Comparison of ENCODE assay signal across 8 cellular contexts in the genomic region with DNA sequence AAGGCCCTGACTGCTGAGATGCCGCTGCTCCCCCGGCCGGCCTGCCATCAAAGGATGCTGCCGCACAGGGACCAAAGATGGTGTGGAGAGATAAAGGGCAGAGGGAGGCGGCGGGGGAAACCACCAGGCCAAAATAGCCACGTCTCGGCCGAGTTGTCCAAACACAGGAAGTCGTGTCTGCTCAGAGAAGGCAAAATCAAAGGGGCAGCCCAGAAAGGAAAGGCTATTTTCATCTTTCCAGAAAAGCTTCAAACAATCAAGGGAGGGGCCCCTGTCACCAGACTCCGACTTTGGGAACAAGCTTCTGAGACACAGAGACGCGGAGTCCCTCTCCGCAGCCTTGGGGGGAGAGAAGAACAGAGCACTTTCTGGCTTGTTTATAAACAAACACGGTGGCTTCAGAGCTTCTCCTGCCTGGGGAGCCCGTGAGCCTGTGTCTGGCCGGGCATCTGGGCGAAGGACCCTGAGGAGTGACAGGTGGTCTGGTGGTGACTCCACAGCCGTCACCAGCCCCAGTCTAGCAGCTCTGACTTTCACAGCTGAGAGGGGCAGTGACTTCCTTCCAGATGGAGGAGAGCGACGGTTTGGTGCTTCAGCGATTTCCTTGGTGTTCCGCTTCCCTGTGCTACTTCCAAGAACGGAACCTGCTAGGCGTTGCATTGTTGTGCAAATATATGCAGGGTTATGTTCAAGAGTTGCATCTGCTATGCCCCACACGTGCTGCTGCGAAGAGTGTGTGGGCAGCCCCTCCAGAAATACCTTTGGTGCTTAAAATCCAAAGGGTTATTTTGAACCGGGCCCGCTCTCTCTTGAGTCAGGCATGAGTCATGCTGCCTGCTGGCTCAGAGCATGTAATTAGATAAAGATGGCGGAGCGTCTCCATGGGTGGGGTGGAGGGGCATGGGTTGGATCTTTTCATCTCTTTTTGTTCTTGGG. TPM values are rescaled to one million over a fixed set of nuclear protein-coding genes. Genes with fewer than 3 reads are reported as not detected.
DNase-seq lines count a peak whose midpoint lies in the region; ATAC-seq lines count a peak whose summit lies in the region.

No MANE protein-coding gene starts in this region.

- ATAC-seq in activated CD4-positive, CD25-positive, alpha-beta regulatory T cell treated with anti-CD3 and anti-CD28 coated beads, Interleukin-2, amount 50 U/mL, for 24 hours, result peak; percentile 69 to 86
- ATAC-seq in HG03108 (IDR thresholded peaks at IDR 0.05; ENCODE audit: unreplicated experiment) (no peak), GM18867 (IDR thresholded peaks at IDR 0.05; ENCODE audit: unreplicated experiment) (no peak)

- peaks cover 6 to 12% (median 12%) of the 10 kb centered on the region in 3 donors for H3K4me1 Mint-ChIP-seq in IgD-negative memory B cell

- H3K27ac Mint-ChIP-seq in IgD-negative memory B cell, result no peak overlapping the region

- H3K36me3 Mint-ChIP-seq in IgD-negative memory B cell, result no peaks in the 10 kb centered on the region

- peaks cover 0 to 2% (median 0%) of the 10 kb centered on the region in 3 donors for H3K9me3 Mint-ChIP-seq in IgD-negative memory B cell

- no peak for DNase-seq in activated CD4-positive, CD25-positive, alpha-beta regulatory T cell (lab: John Stamatoyannopoulos, UW)
- DNase-seq in amygdala (lab: John Stamatoyannopoulos, UW) (peak in 29 of 56 donors; percentile 15 to 75 (median 43)), iPS-NIHi11 (ENCODE audit: low spot score) (peak; percentile 67)
- peak; percentile 41 for DNase-seq in stimulated activated CD4-positive, alpha-beta T cell treated with anti-CD3 and anti-CD28 coated beads, Interleukin-2, amount 100 ng/mL, for 4 hours (ENCODE audit: low read depth)

- peak overlapping the region; percentile 12 to 48 (median 35) for H3K4me3 Mint-ChIP-seq in IgD-negative memory B cell

- H3K27me3 Mint-ChIP-seq in IgD-negative memory B cell, result peaks cover 22% of the 10 kb centered on the region

RNA-seq across cellular contexts. Expression of a gene that starts 24.0 kb away (rescaled TPM):
- polyA plus RNA-seq in IgD-negative memory B cell, result not detected

RNA-seq across cellular contexts. Expression of a gene that starts 33.7 kb away (rescaled TPM):
- polyA plus RNA-seq in IgD-negative memory B cell, result not detected

RNA-seq across cellular contexts. Expression of a gene that starts 50.7 kb away (rescaled TPM):
- not detected for polyA plus RNA-seq in IgD-negative memory B cell

Comparison
In these comparisons a context has a peak if more than half of its experiments do, and no peak if none do; other contexts are left out.
1. ATAC-seq: peak in activated CD4-positive, CD25-positive, alpha-beta regulatory T cell treated with anti-CD3 and anti-CD28 coated beads, Interleukin-2, amount 50 U/mL, for 24 hours (2 of 2); none in HG03108 (single experiment) and GM18867 (single experiment).
2. DNase-seq: peak in amygdala (29 of 56), iPS-NIHi11 (single experiment) and stimulated activated CD4-positive, alpha-beta T cell treated with anti-CD3 and anti-CD28 coated beads, Interleukin-2, amount 100 ng/mL, for 4 hours (single experiment); none in activated CD4-positive, CD25-positive, alpha-beta regulatory T cell (0 of 4).